8 cellular contexts compared by ENCODE assay signal in the genomic region with DNA sequence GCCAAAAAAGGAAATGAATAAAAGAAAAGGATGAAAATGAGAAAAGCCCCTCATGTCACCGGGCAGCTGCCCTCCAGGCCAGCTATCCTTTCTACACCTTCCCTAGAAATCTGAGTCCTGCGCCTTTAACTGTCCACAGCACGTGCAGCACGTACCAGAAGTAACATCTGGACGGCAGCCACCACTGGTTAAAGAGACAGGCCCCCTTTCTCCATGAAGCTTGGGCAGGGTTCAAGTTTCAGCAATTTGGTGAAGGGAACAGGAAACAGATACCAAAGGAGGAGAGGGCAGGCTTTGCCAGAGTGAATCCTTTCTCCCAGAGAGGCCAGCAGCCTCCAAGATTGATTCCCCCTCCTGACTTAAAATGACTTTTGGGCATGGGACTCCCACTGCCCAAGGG. TPM values are rescaled to one million over a fixed set of nuclear protein-coding genes. Genes with fewer than 3 reads are reported as not detected.
DNase-seq lines count a peak whose midpoint lies in the region; ATAC-seq, FAIRE-seq and TF ChIP-seq lines count a peak whose summit lies in the region.

No MANE protein-coding gene starts in this region.

- CTCF ChIA-PET in activated CD4-positive, alpha-beta T cell treated with anti-CD3 and anti-CD28 coated beads, Interleukin-2, amount 10 ng/mL, durations not matched to agents 7 days and 5 days (lab: Charles Lee): no interaction called here

- H3K27ac Mint-ChIP-seq in astrocyte (ENCODE audit: unreplicated experiment): no peak overlapping the region
- no peak overlapping the region for H3K27ac Mint-ChIP-seq in activated T-cell treated with anti-CD3 and anti-CD28 coated beads, Interleukin-2, amount 50 U/mL, for 24 hours
- H3K27ac Mint-ChIP-seq in activated CD4-positive, alpha-beta T cell treated with anti-CD3 and anti-CD28 coated beads, Interleukin-2, amount 10 ng/mL, durations not matched to agents 7 days and 5 days: no peak overlapping the region

- H2AFZ ChIP-seq in MM.1S (ENCODE audit: low read length) (peak overlapping the region; percentile 80), astrocyte (ENCODE audit: low read depth, low read length) (peak overlapping the region; percentile 60)

- H3K4me2 ChIP-seq in MM.1S (ENCODE audit: low read depth, low read length): peak overlapping the region; percentile 43; the same call in 1 of the 2 replicates
- H3K4me2 ChIP-seq in astrocyte (ENCODE audit: low read length): peak overlapping the region; percentile 33

- H3K4me3 Mint-ChIP-seq in astrocyte (ENCODE audit: unreplicated experiment): no peak overlapping the region
- no peak overlapping the region for H3K4me3 Mint-ChIP-seq in activated T-cell treated with anti-CD3 and anti-CD28 coated beads, Interleukin-2, amount 50 U/mL, for 24 hours
- no peak overlapping the region for H3K4me3 Mint-ChIP-seq in activated CD4-positive, alpha-beta T cell treated with anti-CD3 and anti-CD28 coated beads, Interleukin-2, amount 10 ng/mL, durations not matched to agents 7 days and 5 days

- intact Hi-C loops in lower leg skin (cut with DNase I; ENCODE audit: low total_unique reads): no loop called here

- peak; percentile 32 for DNase-seq in DMS114 treated with DMSO at 0.1 percent for 48 hours (lab: John Stamatoyannopoulos, UW; ENCODE audit: unreplicated experiment)
- DNase-seq in MM.1S: peak; percentile 62
- DNase-seq in astrocyte (ENCODE audit: low read depth): no peak
- peak; percentile 79 to 96 for DNase-seq in lower leg skin (ENCODE audit: low spot score in 2 of 2)
- DNase-seq in NCI-H187 (lab: John Stamatoyannopoulos, UW): no peak
- DNase-seq in activated T-cell treated with anti-CD3 and anti-CD28 coated beads, Interleukin-2, amount 50 U/mL, for 24 hours: no peak
- DNase-seq in activated CD4-positive, alpha-beta T cell treated with anti-CD3 and anti-CD28 coated beads, Interleukin-2, amount 10 ng/mL, durations not matched to agents 7 days and 5 days: no peak

- H3K9ac ChIP-seq in MM.1S (ENCODE audit: low read length) (no peak overlapping the region), astrocyte (ENCODE audit: low read length) (no peak overlapping the region)

- TF ChIP-seq POLR2A in lower leg skin (IDR thresholded peaks at IDR 0.05): no peak

- POLR2A ChIA-PET in activated CD4-positive, alpha-beta T cell treated with anti-CD3 and anti-CD28 coated beads, Interleukin-2, amount 10 ng/mL, durations not matched to agents 7 days and 5 days (lab: Charles Lee): no interaction called here

- peaks cover 3% of the 10 kb centered on the region for H3F3A ChIP-seq in MM.1S (ENCODE audit: insufficient read depth, low read length)

- TF ChIP-seq CTCF in MM.1S (IDR thresholded peaks at IDR 0.05; ENCODE audit: low read length): no peak
- TF ChIP-seq CTCF in astrocyte (IDR thresholded peaks at IDR 0.05; ENCODE audit: insufficient read depth, low read depth, low read length): no peak
- TF ChIP-seq CTCF in lower leg skin (IDR thresholded peaks at IDR 0.05): no peak

- H3K27ac ChIP-seq in MM.1S (ENCODE audit: low read length) (no peak overlapping the region), astrocyte (ENCODE audit: low read depth, low read length) (no peak overlapping the region)

- no peaks in the 10 kb centered on the region for H3K36me3 Mint-ChIP-seq in astrocyte (ENCODE audit: low read depth, unreplicated experiment)
- peaks cover 3% of the 10 kb centered on the region for H3K36me3 Mint-ChIP-seq in activated T-cell treated with anti-CD3 and anti-CD28 coated beads, Interleukin-2, amount 50 U/mL, for 24 hours (ENCODE audit: low read depth)
- no peaks in the 10 kb centered on the region for H3K36me3 Mint-ChIP-seq in activated CD4-positive, alpha-beta T cell treated with anti-CD3 and anti-CD28 coated beads, Interleukin-2, amount 10 ng/mL, durations not matched to agents 7 days and 5 days (ENCODE audit: low read depth)

- H3K36me3 ChIP-seq in MM.1S (replicated peaks; ENCODE audit: insufficient read depth, low read length): no peaks in the 10 kb centered on the region
- H3K36me3 ChIP-seq in astrocyte (ENCODE audit: insufficient read depth, low read length): no peaks in the 10 kb centered on the region

- no peaks in the 10 kb centered on the region for H3K27me3 Mint-ChIP-seq in astrocyte (ENCODE audit: low read depth, unreplicated experiment)
- H3K27me3 Mint-ChIP-seq in activated T-cell treated with anti-CD3 and anti-CD28 coated beads, Interleukin-2, amount 50 U/mL, for 24 hours: no peaks in the 10 kb centered on the region
- no peaks in the 10 kb centered on the region for H3K27me3 Mint-ChIP-seq in activated CD4-positive, alpha-beta T cell treated with anti-CD3 and anti-CD28 coated beads, Interleukin-2, amount 10 ng/mL, durations not matched to agents 7 days and 5 days

- no peak for ATAC-seq in HG02885 (IDR thresholded peaks at IDR 0.05; ENCODE audit: poor library complexity, unreplicated experiment)

- no peaks in the 10 kb centered on the region for H3K9me3 ChIP-seq in MM.1S (replicated peaks; ENCODE audit: insufficient read depth, low read length)
- no peaks in the 10 kb centered on the region for H3K9me3 ChIP-seq in astrocyte (ENCODE audit: insufficient read depth, low read depth, low read length)

- no peaks in the 10 kb centered on the region for H3K9me3 Mint-ChIP-seq in astrocyte (ENCODE audit: unreplicated experiment)
- no peaks in the 10 kb centered on the region for H3K9me3 Mint-ChIP-seq in activated T-cell treated with anti-CD3 and anti-CD28 coated beads, Interleukin-2, amount 50 U/mL, for 24 hours
- no peaks in the 10 kb centered on the region for H3K9me3 Mint-ChIP-seq in activated CD4-positive, alpha-beta T cell treated with anti-CD3 and anti-CD28 coated beads, Interleukin-2, amount 10 ng/mL, durations not matched to agents 7 days and 5 days

- peaks cover 6% of the 10 kb centered on the region for H3K4me1 Mint-ChIP-seq in astrocyte (ENCODE audit: low read depth, unreplicated experiment)
- H3K4me1 Mint-ChIP-seq in activated T-cell treated with anti-CD3 and anti-CD28 coated beads, Interleukin-2, amount 50 U/mL, for 24 hours (ENCODE audit: low read depth): peaks cover 14% of the 10 kb centered on the region
- H3K4me1 Mint-ChIP-seq in activated CD4-positive, alpha-beta T cell treated with anti-CD3 and anti-CD28 coated beads, Interleukin-2, amount 10 ng/mL, durations not matched to agents 7 days and 5 days: peaks cover 21% of the 10 kb centered on the region

- H3K27me3 ChIP-seq in MM.1S (replicated peaks; ENCODE audit: insufficient read depth, low read length) (no peaks in the 10 kb centered on the region), astrocyte (ENCODE audit: insufficient read depth, low read length) (no peaks in the 10 kb centered on the region)

- H3K79me2 ChIP-seq in MM.1S (ENCODE audit: low read length) (peaks cover 11% of the 10 kb centered on the region), astrocyte (ENCODE audit: insufficient read depth, low read length) (peaks cover 9% of the 10 kb centered on the region)

- 2 to 7% methylated on average over 5 of the region's 5 CpGs for WGBS in lower leg skin, 2 donors

- 0 out of 2 replicates have a peak, but pooled peaks cover 2% of the 10 kb centered on the region for H4K20me1 ChIP-seq in MM.1S (ENCODE audit: insufficient read depth, low read length)
- peaks cover 3% of the 10 kb centered on the region for H4K20me1 ChIP-seq in astrocyte (ENCODE audit: insufficient read depth, low read length)

- H3K4me1 ChIP-seq in MM.1S (ENCODE audit: low read length): peaks cover 10% of the 10 kb centered on the region
- peaks cover 23% of the 10 kb centered on the region for H3K4me1 ChIP-seq in astrocyte (ENCODE audit: insufficient read depth, low read length)

- H3K4me3 ChIP-seq in MM.1S (ENCODE audit: low read length) (no peak overlapping the region), astrocyte (ENCODE audit: insufficient read depth, low read depth, low read length) (no peak overlapping the region), lower leg skin (ENCODE audit: low read depth, poor library complexity, severe bottlenecking) (no peak overlapping the region)

- FAIRE-seq in astrocyte (lab: Jason Lieb, UNC): no peak

- no peaks in the 10 kb centered on the region for H3K9me2 ChIP-seq in MM.1S (replicated peaks; ENCODE audit: insufficient read depth, low read length)

RNA-seq across cellular contexts. Expression of a gene that starts 3.6 kb away (rescaled TPM):
- total RNA-seq in astrocyte: 56.0 and 60.4 TPM in 2 replicates
- 100 to 1,000 TPM in 3 of 4 donors, 10 to 100 TPM in 1; 93.7 to 115 (median 103) TPM for total RNA-seq in lower leg skin
- total RNA-seq in activated CD4-positive, alpha-beta T cell treated with anti-CD3 and anti-CD28 coated beads, Interleukin-2, amount 10 ng/mL, durations not matched to agents 7 days and 5 days: 10 to 100 TPM; 35.1 to 36.8 TPM

RNA-seq across cellular contexts. Expression of a gene that starts 4.7 kb away (rescaled TPM):
- total RNA-seq in astrocyte (375 and 500 TPM in 2 replicates), lower leg skin (10 to 100 TPM; 26.5 to 54.0 (median 41.3) TPM)
- total RNA-seq in activated CD4-positive, alpha-beta T cell treated with anti-CD3 and anti-CD28 coated beads, Interleukin-2, amount 10 ng/mL, durations not matched to agents 7 days and 5 days: 10 to 100 TPM; 10.5 to 11.1 TPM

RNA-seq across cellular contexts. Expression of a gene that starts 50.4 kb away (rescaled TPM):
- total RNA-seq in astrocyte: 74.0 and 75.5 TPM in 2 replicates
- total RNA-seq in lower leg skin: 100 to 1,000 TPM; 104 to 125 (median 111) TPM
- total RNA-seq in activated CD4-positive, alpha-beta T cell treated with anti-CD3 and anti-CD28 coated beads, Interleukin-2, amount 10 ng/mL, durations not matched to agents 7 days and 5 days: 10 to 100 TPM; 46.3 to 60.3 TPM

Comparison
In these comparisons a context has a peak if more than half of its experiments do, and no peak if none do; other contexts are left out.
1. DNase-seq: peak in DMS114 treated with DMSO at 0.1 percent for 48 hours (single experiment), MM.1S (single experiment) and lower leg skin (2 of 2); none in astrocyte (single experiment), NCI-H187 (0 of 2), activated T-cell treated with anti-CD3 and anti-CD28 coated beads, Interleukin-2, amount 50 U/mL, for 24 hours (single experiment) and activated CD4-positive, alpha-beta T cell treated with anti-CD3 and anti-CD28 coated beads, Interleukin-2, amount 10 ng/mL, durations not matched to agents 7 days and 5 days (single experiment).